Comparison of ENCODE assay signal across 8 cellular contexts in genomic region chrX:135421932-135422809, GRCh38. TPM values are rescaled to one million over a fixed set of nuclear protein-coding genes. Genes with fewer than 3 reads are reported as not detected.
DNase-seq lines count a peak whose midpoint lies in the region; ATAC-seq, FAIRE-seq and TF ChIP-seq lines count a peak whose summit lies in the region.

Gene SMIM10L2A, plus strand, starts transcription at chrX:135421944. Its CDS starts 188 bp downstream, at chrX:135422132.

- H3K4me3 Mint-ChIP-seq in activated naive CD4-positive, alpha-beta T cell treated with anti-CD3 and anti-CD28 coated beads, Interleukin-2, amount 10 ng/mL, durations not matched to agents 7 days and 5 days: peak within 1 kb of the TSS; percentile 69
- H3K4me3 Mint-ChIP-seq in activated T-cell treated with anti-CD3 and anti-CD28 coated beads, Interleukin-2, amount 50 U/mL, for 72 hours: peak within 1 kb of the TSS; percentile 58 to 71

- H3K4me1 ChIP-seq in keratinocyte (ENCODE audit: control insufficient read depth, extremely low read depth, insufficient read depth, low read length) (no peaks in the 10 kb centered on the region), thymus (ENCODE audit: control insufficient read depth, insufficient read depth, low read length) (no peaks in the 10 kb centered on the region)

- no peak within 1 kb of the TSS for H2AFZ ChIP-seq in keratinocyte (ENCODE audit: control insufficient read depth, low read length)

- no peak for FAIRE-seq in keratinocyte (lab: Jason Lieb, UNC)

- H3K4me1 Mint-ChIP-seq in activated naive CD4-positive, alpha-beta T cell treated with anti-CD3 and anti-CD28 coated beads, Interleukin-2, amount 10 ng/mL, durations not matched to agents 7 days and 5 days: peaks cover 5% of the 10 kb centered on the region
- no peaks in the 10 kb centered on the region for H3K4me1 Mint-ChIP-seq in activated T-cell treated with anti-CD3 and anti-CD28 coated beads, Interleukin-2, amount 50 U/mL, for 72 hours (ENCODE audit: low read depth)

- H4K20me1 ChIP-seq in keratinocyte (ENCODE audit: control insufficient read depth, extremely low read depth, insufficient read depth, low read length): no peaks in the 10 kb centered on the region

- peak within 1 kb of the TSS; percentile 67 for H3K4me2 ChIP-seq in keratinocyte (ENCODE audit: control insufficient read depth, extremely low read depth, insufficient read depth, low read depth, low read length)

- DNase-seq in activated naive CD4-positive, alpha-beta T cell treated with anti-CD3 and anti-CD28 coated beads, Interleukin-2, amount 10 ng/mL, durations not matched to agents 7 days and 5 days: no peak
- DNase-seq in activated naive CD4-positive, alpha-beta T cell (lab: John Stamatoyannopoulos, UW): no peak
- peak in 1 of 2 donors; percentile 8 for DNase-seq in activated T-cell treated with anti-CD3 and anti-CD28 coated beads, Interleukin-2, amount 50 U/mL, for 72 hours
- DNase-seq in keratinocyte (ENCODE audit: low read depth, low spot score): no peak
- no peak for DNase-seq in NCI-H187 (lab: John Stamatoyannopoulos, UW)
- DNase-seq in anterior cingulate cortex (lab: John Stamatoyannopoulos, UW): no peak

- 5% methylated on average over 94 of the region's 100 CpGs for WGBS in thymus

- no peaks in the 10 kb centered on the region for H3K36me3 Mint-ChIP-seq in activated naive CD4-positive, alpha-beta T cell treated with anti-CD3 and anti-CD28 coated beads, Interleukin-2, amount 10 ng/mL, durations not matched to agents 7 days and 5 days
- H3K36me3 Mint-ChIP-seq in activated T-cell treated with anti-CD3 and anti-CD28 coated beads, Interleukin-2, amount 50 U/mL, for 72 hours (ENCODE audit: insufficient read depth in 2 of 2): no peaks in the 10 kb centered on the region

- H3K27me3 Mint-ChIP-seq in activated naive CD4-positive, alpha-beta T cell treated with anti-CD3 and anti-CD28 coated beads, Interleukin-2, amount 10 ng/mL, durations not matched to agents 7 days and 5 days: peaks cover 38% of the 10 kb centered on the region
- peaks cover 24% of the 10 kb centered on the region for H3K27me3 Mint-ChIP-seq in activated T-cell treated with anti-CD3 and anti-CD28 coated beads, Interleukin-2, amount 50 U/mL, for 72 hours (ENCODE audit: low read depth)

- H3K27me3 ChIP-seq in keratinocyte (ENCODE audit: control insufficient read depth, extremely low read depth, insufficient read depth, low read length): no peaks in the 10 kb centered on the region
- H3K27me3 ChIP-seq in thymus (ENCODE audit: control insufficient read depth, insufficient read depth): peaks cover 3% of the 10 kb centered on the region

- ATAC-seq in HG03095 (IDR thresholded peaks at IDR 0.05; ENCODE audit: unreplicated experiment): peak; percentile 53
- ATAC-seq in activated T-cell treated with anti-CD3 and anti-CD28 coated beads, Interleukin-2, amount 50 U/mL, for 72 hours (replicated peaks in 1 of 2): peak; percentile 59 to 76

- no peaks in the 10 kb centered on the region for H3K9me3 Mint-ChIP-seq in activated naive CD4-positive, alpha-beta T cell treated with anti-CD3 and anti-CD28 coated beads, Interleukin-2, amount 10 ng/mL, durations not matched to agents 7 days and 5 days
- peaks cover 0 to 1% of the 10 kb centered on the region in 2 donors for H3K9me3 Mint-ChIP-seq in activated T-cell treated with anti-CD3 and anti-CD28 coated beads, Interleukin-2, amount 50 U/mL, for 72 hours

- no peak for TF ChIP-seq CTCF in keratinocyte (optimal IDR thresholded peaks at IDR 0.05 in 1 of 3, IDR thresholded peaks at IDR 0.05 in 1 of 3, conservative IDR thresholded peaks at IDR 0.05 in 1 of 3; ENCODE audit: extremely low read depth in 1 of 3, insufficient read depth in 2 of 3, low read length in 3 of 3)

- dilution Hi-C loops in keratinocyte (cut with MboI; ENCODE audit: extremely low pct_ligation_motif_present, low sequenced_read_pairs): no loop called here

- no peaks in the 10 kb centered on the region for H3K79me2 ChIP-seq in keratinocyte (ENCODE audit: control insufficient read depth, insufficient read depth, low read length)

- H3K4me3 ChIP-seq in keratinocyte (ENCODE audit: control insufficient read depth in 2 of 3, extremely low read depth in 1 of 3, insufficient read depth in 2 of 3, low read depth in 1 of 3, low read length in 3 of 3) (peak within 1 kb of the TSS in 2 of 3 experiments; percentile 25 to 28), thymus (ENCODE audit: low read length) (peak within 1 kb of the TSS; percentile 50)

- no peak within 1 kb of the TSS for H3K27ac ChIP-seq in keratinocyte (ENCODE audit: control insufficient read depth, insufficient read depth, low read length)
- no peak within 1 kb of the TSS for H3K27ac ChIP-seq in thymus (ENCODE audit: low read depth)

- no peak within 1 kb of the TSS for H3K9ac ChIP-seq in keratinocyte (ENCODE audit: control insufficient read depth, extremely low read depth, insufficient read depth, low read length)

- H3K36me3 ChIP-seq in keratinocyte (ENCODE audit: control insufficient read depth in 2 of 2, extremely low read depth in 1 of 2, insufficient read depth in 2 of 2, low read length in 2 of 2) (no peaks in the 10 kb centered on the region), thymus (ENCODE audit: control insufficient read depth, insufficient read depth) (no peaks in the 10 kb centered on the region)

- H3K9me3 ChIP-seq in keratinocyte (ENCODE audit: control insufficient read depth, low read depth, low read length) (no peaks in the 10 kb centered on the region), thymus (ENCODE audit: control insufficient read depth) (no peaks in the 10 kb centered on the region)

- H3K27ac Mint-ChIP-seq in activated naive CD4-positive, alpha-beta T cell treated with anti-CD3 and anti-CD28 coated beads, Interleukin-2, amount 10 ng/mL, durations not matched to agents 7 days and 5 days: no peak within 1 kb of the TSS
- H3K27ac Mint-ChIP-seq in activated T-cell treated with anti-CD3 and anti-CD28 coated beads, Interleukin-2, amount 50 U/mL, for 72 hours: no peak within 1 kb of the TSS

- H3K9me1 ChIP-seq in keratinocyte (ENCODE audit: control insufficient read depth, extremely low read depth, insufficient read depth, low read length): no peaks in the 10 kb centered on the region

- CTCF ChIA-PET in activated naive CD4-positive, alpha-beta T cell treated with anti-CD3 and anti-CD28 coated beads, Interleukin-2, amount 10 ng/mL, durations not matched to agents 7 days and 5 days (lab: Charles Lee): interaction anchor here (1.4 kb wide), 1 partner anchor 33 kb away, joined by 3 read pairs; no protein-coding TSS in a partner anchor

RNA-seq across cellular contexts. Expression of gene SMIM10L2A, which starts in this region (rescaled TPM):
- under 1 TPM; 0.24 to 0.44 TPM for total RNA-seq in activated T-cell treated with anti-CD3 and anti-CD28 coated beads, Interleukin-2, amount 50 U/mL, for 72 hours
- polyA plus RNA-seq in keratinocyte (0.31 to 1.3 TPM (median 0.49 TPM) in 3 replicates), thymus (0.55 TPM)
- 1.7 TPM for polyA plus RNA-seq in keratinocyte (2011; ENCODE audit: low read depth)
- 0.75 and 0.94 TPM in 2 replicates for polyA plus RNA-seq in keratinocyte (2011; cell fraction: cytosol; rRNA removed)
- polyA plus RNA-seq in keratinocyte (2011; cell fraction: nucleus; rRNA removed): 3.4 and 3.9 TPM in 2 replicates
- 0.22 and 3.8 TPM in 2 replicates for polyA plus RNA-seq in keratinocyte (2012; ENCODE audit: low replicate concordance)
- 0.30 to 1.5 TPM (median 0.42 TPM) in 3 replicates for polyA minus RNA-seq in keratinocyte
- polyA minus RNA-seq in keratinocyte (2011; cell fraction: cytosol; rRNA and poly(A)+ RNA removed): 0.77 TPM
- polyA minus RNA-seq in keratinocyte (2011; cell fraction: nucleus; rRNA and poly(A)+ RNA removed): 0.63 and 1.1 TPM in 2 replicates

Comparison
In these comparisons a context has a peak if more than half of its experiments do, and no peak if none do; other contexts are left out.
1. Peak in ATAC-seq in activated T-cell treated with anti-CD3 and anti-CD28 coated beads, Interleukin-2, amount 50 U/mL, for 72 hours; RNA of the gene not detected or under 1 TPM.